ENCODE assay signal across 8 cellular contexts in the genomic region with DNA sequence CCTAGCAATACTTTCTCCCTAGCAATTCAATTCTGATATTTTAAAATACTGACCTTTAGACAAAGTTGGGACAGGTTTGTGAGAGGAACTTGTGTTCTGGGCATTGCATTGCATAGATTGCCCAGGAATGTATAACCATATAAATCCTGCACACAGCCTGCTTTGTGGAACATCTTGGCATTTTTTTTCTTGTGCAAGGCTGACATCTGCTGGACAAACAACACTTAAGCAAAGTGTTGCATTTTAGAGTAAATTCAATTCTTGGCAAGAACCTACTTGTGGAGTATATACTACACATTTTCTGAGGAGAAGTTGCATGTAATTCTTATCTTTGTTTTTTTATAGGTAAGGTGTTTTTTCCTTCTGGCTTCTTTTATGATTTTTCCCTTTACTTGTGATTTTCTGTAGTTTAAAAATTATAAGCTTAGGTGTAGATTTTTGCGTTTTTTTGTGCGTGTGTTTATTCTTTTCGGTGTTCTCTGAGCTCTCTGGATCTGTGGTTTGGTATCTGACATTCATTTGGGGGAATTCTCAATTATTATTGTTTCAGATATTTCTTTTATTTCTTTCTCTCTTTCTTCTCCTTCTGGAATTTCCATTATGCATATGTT. TPM values are rescaled to one million over a fixed set of nuclear protein-coding genes. Genes with fewer than 3 reads are reported as not detected.
DNase-seq lines count a peak whose midpoint lies in the region; ATAC-seq, FAIRE-seq and TF ChIP-seq lines count a peak whose summit lies in the region.

No MANE protein-coding gene starts in this region.

- DNase-seq in AG08396 (ENCODE audit: low spot score) (peak; percentile 46), MM.1S (peak; percentile 76), SK-MEL-5 (ENCODE audit: low read depth, low spot score) (peak; percentile 81), GM12878 (ENCODE audit: low read depth, low spot score) (peak; percentile 44), hippocampal formation (lab: John Stamatoyannopoulos, UW) (peak; percentile 55 to 86), smooth muscle cell (lab: John Stamatoyannopoulos, UW; ENCODE audit: unreplicated experiment) (no peak)

- 98% methylated on average over 3 of the region's 3 CpGs for WGBS in GM12878 (ENCODE audit: insufficient coverage, insufficient replicate concordance, low lambda C conversion rate, missing lambda C conversion rate)
- WGBS in smooth muscle cell (ENCODE audit: low lambda C conversion rate) = 99% methylated on average over 3 of the region's 3 CpGs

- H3K4me2 ChIP-seq in MM.1S (ENCODE audit: low read depth, low read length) = no peak overlapping the region
- no peak overlapping the region for H3K4me2 ChIP-seq in GM12878 (ENCODE audit: control insufficient read depth, insufficient read depth)
- no peak overlapping the region for H3K4me2 ChIP-seq in smooth muscle cell

- H3K36me3 ChIP-seq in MM.1S (replicated peaks; ENCODE audit: insufficient read depth, low read length) = no peaks in the 10 kb centered on the region
- peaks cover 9 to 21% of the 10 kb centered on the region in 2 experiments for H3K36me3 ChIP-seq in GM12878 (ENCODE audit: control insufficient read depth in 2 of 2, insufficient read depth in 2 of 2, low read length in 1 of 2)
- H3K36me3 ChIP-seq in smooth muscle cell (ENCODE audit: low read depth) = no peaks in the 10 kb centered on the region

- H3K27ac ChIP-seq in MM.1S (ENCODE audit: low read length) = no peak overlapping the region; the same call in 1 of the 2 replicates
- H3K27ac ChIP-seq in GM12878 (ENCODE audit: control insufficient read depth, insufficient read depth) = no peak overlapping the region
- H3K27ac ChIP-seq in smooth muscle cell (ENCODE audit: low read depth) = no peak overlapping the region

- H3K9me2 ChIP-seq in MM.1S (replicated peaks; ENCODE audit: insufficient read depth, low read length) = no peaks in the 10 kb centered on the region

- peak; percentile 88 for TF ChIP-seq RAD21 in GM12878 (IDR thresholded peaks at IDR 0.05; ENCODE audit: insufficient read depth, low read depth, low read length)

- peaks cover 37% of the 10 kb centered on the region for H3K4me1 ChIP-seq in MM.1S (ENCODE audit: low read length)
- H3K4me1 ChIP-seq in GM12878 (ENCODE audit: control insufficient read depth, insufficient read depth, low read length) = peaks cover 19% of the 10 kb centered on the region
- H3K4me1 ChIP-seq in smooth muscle cell (ENCODE audit: low read depth) = no peaks in the 10 kb centered on the region

- intact Hi-C loops in GM12878 (cut with micrococcal nuclease; ENCODE audit: unreplicated experiment) = loop anchor here (1.0 to 5.0 kb wide), 6 partner anchors 27 to 356 kb away; partner anchors contain the start of genes MUCL1 and TESPA1

- no peak overlapping the region for H3K4me3 ChIP-seq in MM.1S (ENCODE audit: low read length)
- no peak overlapping the region for H3K4me3 ChIP-seq in GM12878
- H3K4me3 ChIP-seq in smooth muscle cell = no peak overlapping the region

- ATAC-seq in GM12878 (peak; percentile 70), HG03039 (IDR thresholded peaks at IDR 0.05; ENCODE audit: unreplicated experiment) (no peak)

- POLR2A ChIA-PET in GM12878 (lab: Charles Lee) = interaction anchor here (0.9 kb wide), 1 partner anchor 27 kb away, joined by 3 read pairs; no protein-coding TSS in a partner anchor

- CTCF ChIA-PET in GM12878 (lab: Yijun Ruan, JAX) = interaction anchor here (0.7 to 6.8 kb wide), 41 partner anchors 8 to 398 kb away, joined by 3 to 70 read pairs (median 4); partner anchors contain the start of genes MUCL1 and TESPA1

- TF ChIP-seq CTCF in GM12873 (IDR thresholded peaks at IDR 0.05; ENCODE audit: insufficient read depth, low read depth, low read length, missing control alignments) (peak; percentile 55), MM.1S (IDR thresholded peaks at IDR 0.05; ENCODE audit: low read length) (peak; percentile 71), GM12878 (IDR thresholded peaks at IDR 0.05 in 2 of 3, conservative IDR thresholded peaks at IDR 0.05 in 1 of 3; ENCODE audit: control insufficient read depth in 2 of 3, extremely low read depth in 1 of 3, insufficient read depth in 1 of 3, low read depth in 3 of 3, low read length in 3 of 3) (peak; percentile 47 to 84 (median 60); a peak in 4 of 6 replicates), smooth muscle cell (IDR thresholded peaks at IDR 0.05; ENCODE audit: borderline replicate concordance, insufficient read depth, poor library complexity, severe bottlenecking) (peak; percentile 73)

- H3K9me3 ChIP-seq in MM.1S (replicated peaks; ENCODE audit: insufficient read depth, low read length) (no peaks in the 10 kb centered on the region), GM12878 (replicated peaks; ENCODE audit: control insufficient read depth, insufficient read depth, low read length) (no peaks in the 10 kb centered on the region), smooth muscle cell (replicated peaks; ENCODE audit: low read depth) (no peaks in the 10 kb centered on the region)

- H3K27me3 ChIP-seq in MM.1S (replicated peaks; ENCODE audit: insufficient read depth, low read length) = no peaks in the 10 kb centered on the region
- H3K27me3 ChIP-seq in GM12878 (replicated peaks in 1 of 2; ENCODE audit: control insufficient read depth in 2 of 2, insufficient read depth in 2 of 2, low read length in 1 of 2) = no peaks in the 10 kb centered on the region
- H3K27me3 ChIP-seq in smooth muscle cell (ENCODE audit: low read depth) = peaks cover 8% of the 10 kb centered on the region

- SMC1A ChIA-PET in GM12878 (lab: Charles Lee; ENCODE audit: uncharacterized antibody, unreplicated experiment) = interaction anchor here (0.6 to 7.1 kb wide), 26 partner anchors 16 to 420 kb away, joined by 3 to 90 read pairs (median 4); partner anchors contain the start of genes MUCL1 and TESPA1

- H3F3A ChIP-seq in MM.1S (ENCODE audit: insufficient read depth, low read length) (peaks cover 20% of the 10 kb centered on the region), smooth muscle cell (ENCODE audit: low read depth) (no peaks in the 10 kb centered on the region)

- no peaks in the 10 kb centered on the region for H4K20me1 ChIP-seq in MM.1S (ENCODE audit: insufficient read depth, low read length)
- no peaks in the 10 kb centered on the region for H4K20me1 ChIP-seq in GM12878 (ENCODE audit: control insufficient read depth, insufficient read depth)
- H4K20me1 ChIP-seq in smooth muscle cell (ENCODE audit: low read depth) = no peaks in the 10 kb centered on the region

- BruUV-seq in GM12878 (replicated peaks; lab: Mats Ljungman, UMichigan) = no TSS peak

- no peak for TF ChIP-seq EP300 in GM12878 (IDR thresholded peaks at IDR 0.05; ENCODE audit: borderline replicate concordance in 1 of 2, control insufficient read depth in 1 of 2, low read depth in 2 of 2, low read length in 2 of 2)

- FAIRE-seq in GM12878 (lab: Jason Lieb, UNC) = no peak

- H2AFZ ChIP-seq in MM.1S (ENCODE audit: low read length) (no peak overlapping the region), GM12878 (ENCODE audit: control insufficient read depth, low read depth, low read length) (no peak overlapping the region; the same call in 1 of the 2 replicates), smooth muscle cell (ENCODE audit: low read depth) (no peak overlapping the region)

- in situ Hi-C loops in SK-MEL-5 (cut with HindIII; ENCODE audit: low pct_unique_long_range_greater_than_20kb, low sequenced_read_pairs) = loop anchor here (25.0 kb wide), 1 partner anchor 96 kb away; the partner anchor contains the start of gene MUCL1
- in situ Hi-C loops in GM12878 (cut with MboI) = no loop called here

- no peak for TF ChIP-seq POLR2A in GM12878 (IDR thresholded peaks at IDR 0.05; ENCODE audit: low read depth, low read length)

- no peaks in the 10 kb centered on the region for H3K79me2 ChIP-seq in MM.1S (ENCODE audit: low read length)
- no peaks in the 10 kb centered on the region for H3K79me2 ChIP-seq in GM12878 (ENCODE audit: control insufficient read depth, insufficient read depth, low read length)
- no peaks in the 10 kb centered on the region for H3K79me2 ChIP-seq in smooth muscle cell (ENCODE audit: low read depth)

- H3K9ac ChIP-seq in MM.1S (ENCODE audit: low read length) (no peak overlapping the region), GM12878 (ENCODE audit: control insufficient read depth, insufficient read depth, low read length) (no peak overlapping the region), smooth muscle cell (ENCODE audit: low read depth) (no peak overlapping the region)

- RAD21 ChIA-PET in GM12878 (lab: Charles Lee; ENCODE audit: unreplicated experiment) = interaction anchor here (0.9 to 3.9 kb wide), 9 partner anchors 18 to 256 kb away, joined by 3 to 50 read pairs (median 8); partner anchors contain the start of gene TESPA1

TF ChIP-seq in GM12878, 131 proteins besides CTCF, POLR2A, EP300 and RAD21 (continues in another document):
- TF ChIP-seq TAF1 (IDR thresholded peaks at IDR 0.05; ENCODE audit: borderline replicate concordance, low read depth, low read length) = no peak
- TF ChIP-seq POLR2AphosphoS5 (IDR thresholded peaks at IDR 0.05; ENCODE audit: low read length) = no peak

RNA-seq across cellular contexts. Expression of gene TESPA1, which starts 26.4 kb away (rescaled TPM):
- not detected in 2 replicates for total RNA-seq in SK-MEL-5 (2014; rRNA removed; shearing (Covaris generic))
- not detected in 2 replicates for polyA plus RNA-seq in SK-MEL-5 (2015; cell fraction: cytosol; rRNA removed)
- polyA plus RNA-seq in SK-MEL-5 (2015; cell fraction: nucleus; rRNA removed) = not detected in 2 replicates
- 114 and 127 TPM in 2 replicates for total RNA-seq in GM12878 (2013; cell fraction: nucleolus; rRNA removed)
- total RNA-seq in GM12878 (2014; rRNA removed) (23.4 and 23.7 TPM in 2 replicates), GM12878 (2014; rRNA removed; fragmentation: Illumina TruSeq; extraction: Trizol) (32.6 and 35.3 TPM in 2 replicates), GM12878 (2021) (34.4 and 37.5 TPM in 2 replicates), smooth muscle cell (not detected in 2 replicates)
- polyA plus RNA-seq in GM12878 (2011; ENCODE audit: low read depth) = 29.9 TPM
- polyA plus RNA-seq in GM12878 (2011; rRNA removed) (19.6 and 37.5 TPM in 2 replicates), GM12878 (2014; fragmentation: Illumina TruSeq; extraction: Trizol) (56.2 and 61.2 TPM in 2 replicates), GM12878 (2014; fragmentation: Nextera tagmentation; extraction: Ambion mirVana) (10 to 100 TPM; 13.8 to 16.1 TPM), GM12878 (2014; rRNA removed) (23.6 and 26.1 TPM in 2 replicates), GM12878 (2016; fragmentation: Nextera tagmentation; extraction: Ambion mirVana) (10 to 100 TPM; 19.8 to 24.2 TPM), smooth muscle cell (not detected in 2 replicates)
- polyA plus RNA-seq in GM12878 (2011; cell fraction: cytosol; rRNA removed) = 34.9 and 47.4 TPM in 2 replicates
- polyA plus RNA-seq in GM12878 (2011; cell fraction: nucleus; rRNA removed) = 72.2 and 91.4 TPM in 2 replicates
- 27.3 and 34.0 TPM in 2 replicates for polyA plus RNA-seq in GM12878 (2012)
- 38.0 and 46.9 TPM in 2 replicates for polyA minus RNA-seq in GM12878 (2011; rRNA and poly(A)+ RNA removed)
- polyA minus RNA-seq in GM12878 (2011; cell fraction: cytosol; rRNA and poly(A)+ RNA removed) = 28.4 and 28.9 TPM in 2 replicates
- 38.7 and 50.2 TPM in 2 replicates for polyA minus RNA-seq in GM12878 (2011; cell fraction: nucleus; rRNA and poly(A)+ RNA removed)

Comparison
In these comparisons a context has a peak if more than half of its experiments do, and no peak if none do; other contexts are left out.
1. RNA of gene TESPA1, which starts 26.4 kb away (total RNA-seq): 23.4 to 127 TPM in GM12878; not detected in SK-MEL-5 and not detected in smooth muscle cell; every median in the first group is over 10 times any median in the second.
2. Peak in every context shown above with its lines, with median percentiles within 50 percentile points of each other: CTCF ChIP-seq.